In the genomic region with DNA sequence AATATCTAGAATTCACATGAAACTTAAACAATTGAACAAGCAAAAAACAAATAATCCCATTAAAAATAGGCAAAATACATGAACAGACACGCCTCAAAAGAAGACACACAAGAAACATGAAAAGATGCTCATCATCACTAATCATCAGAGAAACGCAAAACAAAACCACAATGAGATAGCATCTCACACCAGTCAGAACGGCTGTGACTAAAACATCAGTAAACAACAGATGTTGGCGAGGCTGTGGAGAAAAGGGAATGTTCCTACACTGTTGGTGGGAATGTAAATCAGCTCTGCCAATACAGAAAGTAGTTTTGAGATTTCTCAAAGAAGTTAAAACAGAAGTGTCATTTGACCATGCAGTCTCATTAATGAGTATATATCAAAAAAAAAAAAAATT, we compare ENCODE assay signal across 25 cellular contexts.
"Had no signal": no experiment of that assay in that cellular context is flagged by ENCODE, and none has a peak within 500 bp of the region (broad histone marks: within the 10 kb centered on the region; RNA-seq: fewer than 3 reads in every experiment).

No MANE protein-coding gene starts in this region.

- H3K27ac Mint-ChIP-seq: activated naive CD4-positive, alpha-beta T cell treated with anti-CD3 and anti-CD28 coated beads, Interleukin-2, amount 50 U/mL, for 72 hours; activated T-cell treated with anti-CD3 and anti-CD28 coated beads, Interleukin-2, amount 50 U/mL, for 72 hours; natural killer cell treated with Interleukin-12 subunit alpha and Interleukin-12 subunit beta and Interleukin-15 and Interleukin-18, amount 100 ng/mL, for 72 hours had no signal

- H3K36me3 ChIP-seq: colonic mucosa, left ventricle myocardium inferior, right lobe of liver, transverse colon had no signal

- H3K4me1 ChIP-seq: colonic mucosa, left ventricle myocardium inferior, right lobe of liver, testis, transverse colon had no signal

- H3K36me3 Mint-ChIP-seq: activated naive CD4-positive, alpha-beta T cell treated with anti-CD3 and anti-CD28 coated beads, Interleukin-2, amount 50 U/mL, for 72 hours; natural killer cell treated with Interleukin-12 subunit alpha and Interleukin-12 subunit beta and Interleukin-15 and Interleukin-18, amount 100 ng/mL, for 72 hours had no signal

- H3K27me3 ChIP-seq: colonic mucosa, right lobe of liver, testis, transverse colon had no signal

- DNase-seq: activated CD4-positive, alpha-beta T cell treated with anti-CD3 and anti-CD28 coated beads for 4 hours; activated CD4-positive, alpha-beta T cell treated with anti-CD3 and anti-CD28 coated beads, Interleukin-2, amount 50 U/mL, for 4 hours; activated naive CD4-positive, alpha-beta T cell; activated T-cell treated with anti-CD3 and anti-CD28 coated beads for 4 hours; activated T-cell treated with anti-CD3 and anti-CD28 coated beads, Interleukin-2, amount 50 U/mL, for 72 hours; cerebellar nuclear complex; colonic mucosa; effector CD8-positive, alpha-beta T cell; erythroblast; foreskin fibroblast; left ventricle myocardium inferior; mucosa of descending colon; posterior cingulate gyrus; right lobe of liver; stimulated activated CD4-positive, alpha-beta T cell treated with anti-CD3 and anti-CD28 coated beads, Interleukin-12 subunit alpha, Interleukin-12 subunit beta, amount 100 ng/mL, for 4 hours; stimulated activated CD4-positive, alpha-beta T cell treated with anti-CD3 and anti-CD28 coated beads, Interleukin-4, amount 100 ng/mL, for 1 hour; stimulated activated naive CD8-positive, alpha-beta T cell treated with anti-CD3 and anti-CD28 coated beads, Interleukin-15, Interleukin-2, amounts not matched to agents 100 U/mL and 50 U/mL, for 24 hours; T-helper 9 cell; testis; transverse colon had no signal

- H3K9me3 Mint-ChIP-seq: natural killer cell treated with Interleukin-12 subunit alpha and Interleukin-12 subunit beta and Interleukin-15 and Interleukin-18, amount 100 ng/mL, for 72 hours had no signal

- H3K4me3 Mint-ChIP-seq: activated T-cell treated with anti-CD3 and anti-CD28 coated beads, Interleukin-2, amount 50 U/mL, for 72 hours; natural killer cell treated with Interleukin-12 subunit alpha and Interleukin-12 subunit beta and Interleukin-15 and Interleukin-18, amount 100 ng/mL, for 72 hours had no signal

- H3K9me3 ChIP-seq: colonic mucosa, mucosa of descending colon, right lobe of liver, testis, transverse colon had no signal

- ATAC-seq: activated naive CD4-positive, alpha-beta T cell treated with anti-CD3 and anti-CD28 coated beads, Interleukin-2, amount 50 U/mL, for 72 hours; activated T-cell treated with anti-CD3 and anti-CD28 coated beads, Interleukin-2, amount 50 U/mL, for 72 hours; mucosa of descending colon; natural killer cell treated with Interleukin-12 subunit alpha and Interleukin-12 subunit beta and Interleukin-15 and Interleukin-18, amount 100 ng/mL, for 72 hours; right lobe of liver; stimulated activated naive CD8-positive, alpha-beta T cell treated with anti-CD3 and anti-CD28 coated beads, Interleukin-15, Interleukin-2, amounts not matched to agents 100 U/mL and 50 U/mL, for 24 hours had no signal

- H3K4me3 ChIP-seq: colonic mucosa, left ventricle myocardium inferior, lung, mucosa of descending colon, right lobe of liver, skin epidermis, testis, transverse colon had no signal

- H3K27ac ChIP-seq: colonic mucosa, left ventricle myocardium inferior, right lobe of liver, skin epidermis, testis, transverse colon, VCaP had no signal
